Comparison of ENCODE assay signal across 8 cellular contexts in the genomic region with DNA sequence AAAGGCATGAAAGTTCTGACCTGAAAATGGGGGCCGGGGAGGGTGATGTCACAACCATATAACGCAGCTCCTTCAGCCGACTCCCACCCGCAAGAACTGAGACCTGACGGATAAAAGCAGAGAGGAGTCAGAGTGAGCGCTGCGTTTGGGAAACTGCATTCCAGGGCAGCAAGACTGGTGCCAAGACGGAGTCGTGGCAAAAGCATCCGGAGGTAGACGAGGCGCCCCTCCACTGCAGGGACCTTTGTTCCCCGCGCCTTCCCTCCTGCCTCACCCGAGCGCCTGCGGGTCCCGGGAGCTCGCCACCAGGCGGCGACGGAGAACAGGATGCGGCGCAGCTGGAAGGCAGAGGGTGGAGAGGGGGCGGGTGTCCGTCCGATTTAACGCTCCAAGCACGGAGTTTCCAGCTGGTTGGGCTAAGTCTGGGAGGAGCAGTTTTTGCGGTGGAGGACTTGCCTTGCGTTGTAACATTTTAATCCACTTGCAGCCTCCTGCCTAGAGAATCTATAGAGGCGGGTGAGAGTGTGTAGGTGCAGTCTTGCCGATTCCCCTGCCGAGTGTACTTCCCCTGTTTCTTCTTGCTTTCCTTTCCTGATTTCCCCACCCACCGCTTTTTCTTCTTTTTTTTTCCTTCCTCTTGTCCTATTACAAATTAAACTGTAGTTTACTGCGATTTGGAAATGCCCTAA.
DNase-seq lines count a peak whose midpoint lies in the region; TF ChIP-seq lines count a peak whose summit lies in the region.

No MANE protein-coding gene starts in this region.

- H3K4me3 ChIP-seq in HFF-Myc (replicated peaks; ENCODE audit: low read depth, low read length), result peak overlapping the region; percentile 59

- in situ Hi-C loops in GM13977 (cut with MboI; ENCODE audit: low pct_unique_long_range_greater_than_20kb, low sequenced_read_pairs, unreplicated experiment), result loop anchor here (10.0 to 25.0 kb wide), 3 partner anchors 132 to 569 kb away; no protein-coding TSS in a partner anchor

- H3K27ac ChIP-seq in VCaP (peak overlapping the region; percentile 43; the same call in 1 of the 2 replicates), caudate nucleus (ENCODE audit: low read depth, low read length) (peak overlapping the region; percentile 81)

- peak; percentile 94 for TF ChIP-seq CTCF in GM13977 (IDR thresholded peaks at IDR 0.05; ENCODE audit: extremely low read depth, insufficient read depth, missing control alignments)
- TF ChIP-seq CTCF in HFF-Myc (IDR thresholded peaks at IDR 0.05; ENCODE audit: low read depth, low read length, missing control alignments), result peak; percentile 84
- TF ChIP-seq CTCF in VCaP (conservative IDR thresholded peaks at IDR 0.05), result peak; percentile 97

- DNase-seq in GM13977 (ENCODE audit: low spot score) (peak; percentile 70), HFF-Myc (ENCODE audit: extremely low read depth, low read depth) (no peak), NAMALWA (ENCODE audit: low spot score) (peak; percentile 12), caudate nucleus (lab: John Stamatoyannopoulos, UW) (peak in 58 of 61 donors; percentile 5 to 91 (median 65)), islet precursor cell (peak; percentile 98), smooth muscle cell of the brain vasculature (ENCODE audit: low read depth, low spot score) (peak; percentile 33), NCI-H2196 treated with DMSO at 0.1 percent for 48 hours (lab: John Stamatoyannopoulos, UW; ENCODE audit: unreplicated experiment) (no peak)

Comparison
In these comparisons a context has a peak if more than half of its experiments do, and no peak if none do; other contexts are left out.
1. DNase-seq: peak in GM13977 (single experiment), NAMALWA (single experiment), caudate nucleus (58 of 61), islet precursor cell (single experiment) and smooth muscle cell of the brain vasculature (single experiment); none in HFF-Myc (single experiment) and NCI-H2196 treated with DMSO at 0.1 percent for 48 hours (single experiment).
2. Peak in every context shown above with its lines, with median percentiles within 50 percentile points of each other: CTCF ChIP-seq.